In genomic region chr5:66351822-66352221, GRCh38 we compare ENCODE assay signal across 28 cellular contexts.
DNase-seq lines count a peak whose midpoint lies in the region; ATAC-seq and TF ChIP-seq lines count a peak whose summit lies in the region.
"Had no signal": no experiment of that assay in that cellular context is flagged by ENCODE, and none has a peak within 500 bp of the region (broad histone marks: within the 10 kb centered on the region; RNA-seq: fewer than 3 reads in every experiment).

No MANE protein-coding gene starts in this region.

- no peaks in the 10 kb centered on the region for H4K20me1 ChIP-seq in OCI-LY3 (ENCODE audit: insufficient read depth, low read length)
- no peaks in the 10 kb centered on the region for H4K20me1 ChIP-seq in GM23248 (ENCODE audit: insufficient read depth)

- POLR2A ChIA-PET in naive thymus-derived CD4-positive, alpha-beta T cell (lab: Charles Lee), result no interaction called here

- DNase-seq in CD14-positive monocyte (ENCODE audit: low spot score), result no peak
- DNase-seq in KG1 (lab: John Stamatoyannopoulos, UW), result peak; percentile 13
- DNase-seq in naive thymus-derived CD4-positive, alpha-beta T cell, result no peak
- no peak for DNase-seq in sigmoid colon
- DNase-seq in GM23248, result no peak
- DNase-seq: activated CD4-positive, alpha-beta T cell treated with anti-CD3 and anti-CD28 coated beads for 1 hour; activated CD8-positive, alpha-beta T cell treated with anti-CD3 and anti-CD28 coated beads for 36 hours; amygdala; Caco-2; DMS79; effector CD4-positive, alpha-beta T cell; GDM1; MM.1S; NCI-H1436 treated with DMSO at 0.1 percent for 48 hours; NCI-H446 treated with DMSO at 0.1 percent for 48 hours; NCI-H82; SHP77; tibial artery had no signal

- TF ChIP-seq POLR2A in sigmoid colon (IDR thresholded peaks at IDR 0.05), result no peak

- no peaks in the 10 kb centered on the region for H3K36me3 ChIP-seq in OCI-LY3 (replicated peaks; ENCODE audit: low read depth, low read length)
- no peaks in the 10 kb centered on the region for H3K36me3 ChIP-seq in naive thymus-derived CD4-positive, alpha-beta T cell (ENCODE audit: control insufficient read depth in 2 of 3, insufficient read depth in 3 of 3, low read length in 3 of 3)
- no peaks in the 10 kb centered on the region for H3K36me3 ChIP-seq in sigmoid colon
- H3K36me3 ChIP-seq in GM23248 (ENCODE audit: low read depth), result no peaks in the 10 kb centered on the region
- H3K36me3 ChIP-seq: tibial artery had no signal

- no peaks in the 10 kb centered on the region for H3K79me2 ChIP-seq in OCI-LY3 (ENCODE audit: low read length)
- H3K79me2 ChIP-seq in GM23248 (ENCODE audit: insufficient read depth), result no peaks in the 10 kb centered on the region
- H3K79me2 ChIP-seq: parathyroid adenoma had no signal

- WGBS in sigmoid colon, 2 donors, result 70 to 80% methylated on average over 1 of the region's 1 CpG
- WGBS in GM23248 (ENCODE audit: low coverage in 1 of 2, low lambda C conversion rate in 2 of 2, missing lambda C conversion rate in 2 of 2), 2 experiments, result 42 to 56% methylated on average over 1 of the region's 1 CpG

- H3F3A ChIP-seq in GM23248 (ENCODE audit: insufficient read depth), result no peaks in the 10 kb centered on the region

- peak; percentile 60 for ATAC-seq in naive thymus-derived CD4-positive, alpha-beta T cell
- no peak for ATAC-seq in HG02623 (IDR thresholded peaks at IDR 0.05; ENCODE audit: unreplicated experiment)
- ATAC-seq: activated CD8-positive, alpha-beta T cell treated with anti-CD3 and anti-CD28 coated beads for 36 hours; K562; Panc1; sciatic nerve had no signal

- no peaks in the 10 kb centered on the region for H3K36me3 Mint-ChIP-seq in CD14-positive monocyte
- no peaks in the 10 kb centered on the region for H3K36me3 Mint-ChIP-seq in naive thymus-derived CD4-positive, alpha-beta T cell
- H3K36me3 Mint-ChIP-seq: activated naive CD4-positive, alpha-beta T cell treated with anti-CD3 and anti-CD28 coated beads, Interleukin-2, amount 50 U/mL, for 24 hours had no signal

- H3K4me2 ChIP-seq in OCI-LY3 (ENCODE audit: low read length) (peak overlapping the region; percentile 46), GM23248 (ENCODE audit: unreplicated experiment) (no peak overlapping the region)

- H3K27ac ChIP-seq in OCI-LY3 (ENCODE audit: low read length) (no peak overlapping the region), sigmoid colon (no peak overlapping the region), GM23248 (no peak overlapping the region)
- no peak overlapping the region for H3K27ac ChIP-seq in naive thymus-derived CD4-positive, alpha-beta T cell (ENCODE audit: low read depth, low read length)
- H3K27ac ChIP-seq: epithelial cell of prostate, parathyroid adenoma, tibial artery had no signal

- H3K27me3 ChIP-seq in OCI-LY3 (ENCODE audit: low read depth, low read length) (peaks cover 57% of the 10 kb centered on the region), sigmoid colon (no peaks in the 10 kb centered on the region), GM23248 (replicated peaks; ENCODE audit: insufficient read depth) (peaks cover 16% of the 10 kb centered on the region)
- H3K27me3 ChIP-seq in naive thymus-derived CD4-positive, alpha-beta T cell (ENCODE audit: control insufficient read depth in 2 of 2, insufficient read depth in 2 of 2, low read length in 2 of 2), result no peaks in the 10 kb centered on the region
- H3K27me3 ChIP-seq: tibial artery had no signal

- peaks cover 31% of the 10 kb centered on the region for H3K4me1 Mint-ChIP-seq in CD14-positive monocyte
- H3K4me1 Mint-ChIP-seq in naive thymus-derived CD4-positive, alpha-beta T cell, result peaks cover 0 to 5% (median 0%) of the 10 kb centered on the region in 7 donors
- H3K4me1 Mint-ChIP-seq: activated naive CD4-positive, alpha-beta T cell treated with anti-CD3 and anti-CD28 coated beads, Interleukin-2, amount 50 U/mL, for 24 hours; neural crest cell had no signal

- H3K27me3 Mint-ChIP-seq in CD14-positive monocyte (ENCODE audit: low read depth in 3 of 3), result peaks cover 0 to 6% (median 2%) of the 10 kb centered on the region in 3 donors
- H3K27me3 Mint-ChIP-seq in naive thymus-derived CD4-positive, alpha-beta T cell, result peaks cover 13 to 29% (median 17%) of the 10 kb centered on the region in 5 donors

- H3K4me3 Mint-ChIP-seq in CD14-positive monocyte, result peak overlapping the region in 1 of 2 donors; percentile 64
- H3K4me3 Mint-ChIP-seq in naive thymus-derived CD4-positive, alpha-beta T cell, result no peak overlapping the region
- H3K4me3 Mint-ChIP-seq: activated CD8-positive, alpha-beta T cell treated with anti-CD3 and anti-CD28 coated beads for 36 hours; activated naive CD4-positive, alpha-beta T cell treated with anti-CD3 and anti-CD28 coated beads, Interleukin-2, amount 50 U/mL, for 24 hours; neural crest cell had no signal

- intact Hi-C loops in CD14-positive monocyte (cut with micrococcal nuclease), result no loop called here
- intact Hi-C loops in naive thymus-derived CD4-positive, alpha-beta T cell (cut with micrococcal nuclease), result no loop called here
- intact Hi-C loops in sigmoid colon (cut with DNase I), result no loop called here

- in situ Hi-C loops in GM23248 (cut with MboI), result no loop called here

- TF ChIP-seq CTCF in CD14-positive monocyte (IDR thresholded peaks at IDR 0.05), result no peak
- no peak for TF ChIP-seq CTCF in OCI-LY3 (IDR thresholded peaks at IDR 0.05; ENCODE audit: low read depth, low read length)
- TF ChIP-seq CTCF in sigmoid colon (IDR thresholded peaks at IDR 0.05), result no peak

- H3K9me3 Mint-ChIP-seq in CD14-positive monocyte, result peaks cover 0 to 11% (median 0%) of the 10 kb centered on the region in 7 donors
- H3K9me3 Mint-ChIP-seq in naive thymus-derived CD4-positive, alpha-beta T cell, result no peaks in the 10 kb centered on the region
- H3K9me3 Mint-ChIP-seq: activated CD8-positive, alpha-beta T cell treated with anti-CD3 and anti-CD28 coated beads for 36 hours; activated naive CD4-positive, alpha-beta T cell treated with anti-CD3 and anti-CD28 coated beads, Interleukin-2, amount 50 U/mL, for 24 hours; activated T-helper 2 cell treated with anti-CD3 and anti-CD28 coated beads, Interferon-gamma antibody, Interleukin-2, Interleukin-4, amounts not matched to agents 10 μg/mL and 5 μg/mL and 100 μg/mL, durations not matched to agents 14 hours and 24 hours and 36 hours; neural crest cell had no signal

- peak overlapping the region in 5 of 7 donors; percentile 49 to 79 (median 64) for H3K27ac Mint-ChIP-seq in CD14-positive monocyte
- H3K27ac Mint-ChIP-seq in naive thymus-derived CD4-positive, alpha-beta T cell, result no peak overlapping the region
- H3K27ac Mint-ChIP-seq: activated CD8-positive, alpha-beta T cell treated with anti-CD3 and anti-CD28 coated beads for 36 hours; activated naive CD4-positive, alpha-beta T cell treated with anti-CD3 and anti-CD28 coated beads, Interleukin-2, amount 50 U/mL, for 24 hours; activated T-helper 2 cell treated with anti-CD3 and anti-CD28 coated beads, Interferon-gamma antibody, Interleukin-2, Interleukin-4, amounts not matched to agents 10 μg/mL and 5 μg/mL and 100 μg/mL, durations not matched to agents 14 hours and 24 hours and 36 hours had no signal

- H3K9me2 ChIP-seq in GM23248 (ENCODE audit: insufficient read depth), result no peaks in the 10 kb centered on the region

- H3K4me3 ChIP-seq in OCI-LY3 (ENCODE audit: low read length) (0 out of 2 replicates have a peak overlapping the region, but pooled peaks have one; percentile 20), sigmoid colon (no peak overlapping the region), GM23248 (no peak overlapping the region)
- H3K4me3 ChIP-seq in naive thymus-derived CD4-positive, alpha-beta T cell (ENCODE audit: low read length), result no peak overlapping the region
- H3K4me3 ChIP-seq: K562, tibial artery had no signal

- no peak for TF ChIP-seq EP300 in sigmoid colon (IDR thresholded peaks at IDR 0.05)

- CTCF ChIA-PET in naive thymus-derived CD4-positive, alpha-beta T cell (lab: Charles Lee), result no interaction called here

- H3K9ac ChIP-seq in OCI-LY3 (ENCODE audit: low read length), result no peak overlapping the region
- H3K9ac ChIP-seq in GM23248, result no peak overlapping the region
- H3K9ac ChIP-seq: parathyroid adenoma had no signal

- no peaks in the 10 kb centered on the region for H3K9me3 ChIP-seq in OCI-LY3 (ENCODE audit: insufficient read depth, low read length)
- no peaks in the 10 kb centered on the region for H3K9me3 ChIP-seq in naive thymus-derived CD4-positive, alpha-beta T cell (ENCODE audit: control insufficient read depth in 2 of 3, low read length in 3 of 3)
- H3K9me3 ChIP-seq in sigmoid colon, result peaks cover 0 to 1% (median 0%) of the 10 kb centered on the region in 4 donors
- no peaks in the 10 kb centered on the region for H3K9me3 ChIP-seq in GM23248 (ENCODE audit: low read depth)
- H3K9me3 ChIP-seq: Caco-2, tibial artery had no signal

- peaks cover 14% of the 10 kb centered on the region for H3K4me1 ChIP-seq in OCI-LY3 (ENCODE audit: low read length)
- no peaks in the 10 kb centered on the region for H3K4me1 ChIP-seq in naive thymus-derived CD4-positive, alpha-beta T cell (ENCODE audit: control insufficient read depth in 2 of 2, insufficient read depth in 2 of 2, low read length in 2 of 2)
- H3K4me1 ChIP-seq in sigmoid colon, result no peaks in the 10 kb centered on the region
- peaks cover 6% of the 10 kb centered on the region; the same call in 1 of the 2 replicates for H3K4me1 ChIP-seq in GM23248 (ENCODE audit: insufficient read depth)
- H3K4me1 ChIP-seq: Caco-2, parathyroid adenoma, tibial artery had no signal

- H2AFZ ChIP-seq in OCI-LY3 (ENCODE audit: low read depth, low read length), result no peak overlapping the region
- no peak overlapping the region for H2AFZ ChIP-seq in GM23248
- H2AFZ ChIP-seq: parathyroid adenoma had no signal

Comparison
In these comparisons a context has a peak if more than half of its experiments do, and no peak if none do; other contexts are left out.
1. H3K27ac Mint-ChIP-seq: peak in CD14-positive monocyte (5 of 7); none in naive thymus-derived CD4-positive, alpha-beta T cell (0 of 9).